Comparison of ENCODE assay signal across 1 cellular context in the genomic region with DNA sequence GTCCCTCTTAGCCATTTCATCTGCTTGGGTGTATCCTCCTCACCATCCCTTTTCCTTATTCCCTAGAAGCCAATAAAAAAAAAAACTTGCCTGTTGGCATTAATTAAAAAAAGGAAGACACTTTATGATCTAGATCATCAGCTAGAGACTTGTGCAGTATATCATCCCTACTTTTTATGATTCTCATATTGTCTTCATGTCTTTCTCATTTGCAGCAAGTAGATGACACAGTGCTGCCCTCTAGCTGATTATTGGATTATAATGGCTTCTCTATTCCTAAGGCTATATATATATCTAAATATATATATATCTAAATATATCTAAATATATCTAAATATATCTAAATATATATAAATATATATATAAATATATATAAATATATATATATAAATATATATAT.
TF ChIP-seq lines count a peak whose summit lies in the region.

No MANE protein-coding gene starts in this region.

TF ChIP-seq in GM12878, 131 proteins besides CTCF, POLR2A, EP300 and RAD21 (continued from another document):
- TF ChIP-seq HSF1 (IDR thresholded peaks at IDR 0.05; ENCODE audit: low read depth, low read length): no peak
TF ChIP-seq in GM12878: peak in this region for 0.
